In the genomic region with DNA sequence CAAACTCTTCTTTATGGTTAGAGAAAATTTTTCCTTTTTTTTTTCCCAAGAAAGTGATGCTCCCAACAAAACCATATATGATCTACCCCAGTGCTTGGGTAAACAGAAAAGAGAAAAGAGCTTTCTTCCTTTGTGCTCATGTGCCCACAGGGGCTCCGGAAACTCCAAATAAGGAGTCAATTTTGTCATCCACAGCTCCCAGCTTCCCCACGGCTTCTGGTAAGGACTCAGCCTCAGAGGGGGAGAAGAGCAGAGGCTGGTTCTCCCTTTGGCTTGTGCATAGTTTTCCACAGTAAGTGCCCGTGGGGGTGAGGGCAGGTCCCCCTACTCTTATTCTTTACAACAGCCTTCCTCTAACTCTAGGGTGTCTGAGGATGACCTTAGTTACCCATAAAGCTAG, we compare ENCODE assay signal across 12 cellular contexts.
A peak's percentile ranks its signal among the peaks of the same experiment; 100 is the strongest.
DNase-seq lines count a peak whose midpoint lies in the region; ATAC-seq and TF ChIP-seq lines count a peak whose summit lies in the region.
"Had no signal": no experiment of that assay in that cellular context is flagged by ENCODE, and none has a peak within 500 bp of the region (broad histone marks: within the 10 kb centered on the region; RNA-seq: fewer than 3 reads in every experiment).

No MANE protein-coding gene starts in this region.

- H3K4me1 ChIP-seq in HUES48 (ENCODE audit: control insufficient read depth, insufficient read depth, low read length) = peaks cover 12% of the 10 kb centered on the region
- H3K4me1 ChIP-seq: colonic mucosa, testis had no signal

- TF ChIP-seq CTCF in GM12865 (IDR thresholded peaks at IDR 0.05; ENCODE audit: insufficient read depth, low read depth, low read length, missing control alignments) = no peak

- H3K4me3 ChIP-seq in GM12865 (ENCODE audit: low read depth, low read length) (no peak overlapping the region), HUES48 (ENCODE audit: low read depth, low read length) (no peak overlapping the region)
- H3K4me3 ChIP-seq: colonic mucosa, MG63, testis had no signal

- ATAC-seq in HG02884 (IDR thresholded peaks at IDR 0.05; ENCODE audit: unreplicated experiment) = no peak

- H3K36me3 ChIP-seq in HUES48 (ENCODE audit: control insufficient read depth, insufficient read depth, low read length) = no peaks in the 10 kb centered on the region
- H3K36me3 ChIP-seq: colonic mucosa, MG63 had no signal

- H3K27ac ChIP-seq in HUES48 (ENCODE audit: low read depth, low read length) = peak overlapping the region; percentile 66
- H3K27ac ChIP-seq: colonic mucosa, testis had no signal

- DNase-seq in GM12865 (ENCODE audit: low read depth) = peak; percentile 13
- peak; percentile 72 for DNase-seq in OCI-M1 (lab: John Stamatoyannopoulos, UW)
- DNase-seq in islet precursor cell = peak; percentile 54
- no peak for DNase-seq in anterior cingulate cortex (lab: John Stamatoyannopoulos, UW)
- no peak for DNase-seq in OCI-M2 (lab: John Stamatoyannopoulos, UW; ENCODE audit: unreplicated experiment)
- DNase-seq: activated CD4-positive, CD25-positive, alpha-beta regulatory T cell treated with anti-CD3 and anti-CD28 coated beads, Interleukin-2, amount 50 U/mL, for 72 hours; colonic mucosa; MG63; stimulated activated CD4-positive, alpha-beta T cell treated with anti-CD3 and anti-CD28 coated beads, Interleukin-4, amount 100 ng/mL, for 1 hour; testis had no signal

- H3K9ac ChIP-seq in HUES48 (ENCODE audit: low read depth, low read length) = no peak overlapping the region

- H3K9me3 ChIP-seq in HUES48 (ENCODE audit: control insufficient read depth, insufficient read depth, low read length) = no peaks in the 10 kb centered on the region
- H3K9me3 ChIP-seq: colonic mucosa, MG63, testis had no signal

- H3K27me3 ChIP-seq in HUES48 (ENCODE audit: control insufficient read depth, insufficient read depth, low read length) = no peaks in the 10 kb centered on the region
- H3K27me3 ChIP-seq: colonic mucosa, MG63, testis had no signal

Comparison
In these comparisons a context has a peak if more than half of its experiments do, and no peak if none do; other contexts are left out.
1. DNase-seq: peak in GM12865 (single experiment), OCI-M1 (single experiment) and islet precursor cell (single experiment); none in anterior cingulate cortex (0 of 58) and OCI-M2 (single experiment).